Comparison of ENCODE assay signal across 12 cellular contexts in the genomic region with DNA sequence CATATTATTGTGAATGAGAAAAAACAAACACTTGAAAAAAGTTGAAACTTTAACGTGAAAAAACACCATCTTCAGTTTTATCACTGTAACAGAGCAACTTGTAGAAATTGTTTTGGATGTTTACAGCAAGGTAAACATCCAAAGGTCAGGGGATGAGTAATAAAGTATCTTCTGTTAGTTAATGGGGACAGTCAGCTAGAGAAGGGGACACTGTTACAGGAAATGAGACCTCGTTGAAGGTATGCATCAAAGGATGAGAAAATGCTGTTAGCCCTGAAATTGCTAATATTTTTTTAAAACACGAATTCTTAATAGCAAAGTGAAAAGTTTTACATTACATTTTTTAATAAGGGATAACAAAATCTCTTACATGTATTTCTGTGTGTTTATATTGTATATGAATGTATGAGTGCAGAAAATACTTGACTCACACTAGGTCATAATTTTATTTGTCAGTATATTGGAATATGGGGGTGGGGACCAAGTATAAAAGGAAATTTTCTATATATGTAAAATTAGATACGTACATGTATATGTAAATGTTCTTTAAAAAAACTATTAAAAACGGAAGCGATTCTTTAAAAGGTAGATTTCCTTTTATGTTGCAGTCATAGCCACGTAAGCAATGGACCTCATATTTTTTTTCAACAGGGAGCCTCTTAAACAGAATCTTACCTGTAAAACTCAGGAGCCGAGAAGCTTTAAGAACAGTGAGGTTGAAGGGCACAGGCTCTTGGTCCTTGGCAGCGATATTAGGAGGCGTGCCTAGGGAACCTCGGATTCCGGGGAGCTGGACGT. TPM values are rescaled to one million over a fixed set of nuclear protein-coding genes. Genes with fewer than 3 reads are reported as not detected.
DNase-seq lines count a peak whose midpoint lies in the region; ATAC-seq and TF ChIP-seq lines count a peak whose summit lies in the region.
"Had no signal": no experiment of that assay in that cellular context is flagged by ENCODE, and none has a peak within 500 bp of the region (broad histone marks: within the 10 kb centered on the region; RNA-seq: fewer than 3 reads in every experiment).

No MANE protein-coding gene starts in this region.

- DNase-seq in natural killer cell treated with Interleukin-12 subunit alpha and Interleukin-12 subunit beta and Interleukin-15 and Interleukin-18, amount 100 ng/mL, for 72 hours (ENCODE audit: low spot score) = no peak
- DNase-seq in natural killer cell = no peak
- DNase-seq in Karpas-422 = peak; percentile 77
- DNase-seq in activated naive CD8-positive, alpha-beta T cell treated with anti-CD3 and anti-CD28 coated beads for 36 hours = no peak
- no peak for DNase-seq in stimulated activated naive CD8-positive, alpha-beta T cell treated with anti-CD3 and anti-CD28 coated beads, Interleukin-15, amount 100 ng/mL, for 72 hours
- DNase-seq in AG20443 (ENCODE audit: low spot score) = no peak
- no peak for DNase-seq in HCEC 1CT
- DNase-seq: BE2C, esophagus squamous epithelium, NCI-H345 had no signal

- H3K4me3 ChIP-seq in Karpas-422 (ENCODE audit: low read length) = peak overlapping the region; percentile 42

- no peaks in the 10 kb centered on the region for H3K9me3 Mint-ChIP-seq in natural killer cell treated with Interleukin-12 subunit alpha and Interleukin-12 subunit beta and Interleukin-15 and Interleukin-18, amount 100 ng/mL, for 72 hours
- H3K9me3 Mint-ChIP-seq in natural killer cell = no peaks in the 10 kb centered on the region
- H3K9me3 Mint-ChIP-seq in activated naive CD8-positive, alpha-beta T cell treated with anti-CD3 and anti-CD28 coated beads for 36 hours = peaks cover 6% of the 10 kb centered on the region
- H3K9me3 Mint-ChIP-seq in stimulated activated naive CD8-positive, alpha-beta T cell treated with anti-CD3 and anti-CD28 coated beads, Interleukin-15, amount 100 ng/mL, for 72 hours = peaks cover 0 to 5% of the 10 kb centered on the region in 2 donors

- H2AFZ ChIP-seq in Karpas-422 (ENCODE audit: low read length) = no peak overlapping the region

- peaks cover 22% of the 10 kb centered on the region for H3K79me2 ChIP-seq in Karpas-422 (ENCODE audit: low read length)

- TF ChIP-seq CTCF in natural killer cell (IDR thresholded peaks at IDR 0.05) = no peak

- no peak for ATAC-seq in natural killer cell treated with Interleukin-12 subunit alpha and Interleukin-12 subunit beta and Interleukin-15 and Interleukin-18, amount 100 ng/mL, for 72 hours
- ATAC-seq in natural killer cell = no peak
- no peak for ATAC-seq in stimulated activated naive CD8-positive, alpha-beta T cell treated with anti-CD3 and anti-CD28 coated beads, Interleukin-15, amount 100 ng/mL, for 72 hours
- ATAC-seq in GM21390 (IDR thresholded peaks at IDR 0.05; ENCODE audit: unreplicated experiment) = no peak

- H3K4me2 ChIP-seq in Karpas-422 (ENCODE audit: low read depth, low read length, poor library complexity, severe bottlenecking) = peak overlapping the region; percentile 87

- no peaks in the 10 kb centered on the region for H3K9me3 ChIP-seq in Karpas-422 (ENCODE audit: low read length)
- H3K9me3 ChIP-seq: BE2C, esophagus squamous epithelium had no signal

- peak overlapping the region; percentile 37 for H3K4me3 Mint-ChIP-seq in natural killer cell treated with Interleukin-12 subunit alpha and Interleukin-12 subunit beta and Interleukin-15 and Interleukin-18, amount 100 ng/mL, for 72 hours
- H3K4me3 Mint-ChIP-seq in natural killer cell = no peak overlapping the region
- peak overlapping the region; percentile 85 for H3K4me3 Mint-ChIP-seq in activated naive CD8-positive, alpha-beta T cell treated with anti-CD3 and anti-CD28 coated beads for 36 hours
- H3K4me3 Mint-ChIP-seq in stimulated activated naive CD8-positive, alpha-beta T cell treated with anti-CD3 and anti-CD28 coated beads, Interleukin-15, amount 100 ng/mL, for 72 hours = peak overlapping the region; percentile 61 to 93
- H3K4me3 Mint-ChIP-seq: neural crest cell had no signal

- no peaks in the 10 kb centered on the region for H4K20me1 ChIP-seq in Karpas-422 (ENCODE audit: insufficient read depth, low read depth, low read length)

- peaks cover 61% of the 10 kb centered on the region for H3K4me1 ChIP-seq in Karpas-422 (ENCODE audit: low read length)
- H3K4me1 ChIP-seq: BE2C had no signal

- H3K4me1 Mint-ChIP-seq in natural killer cell treated with Interleukin-12 subunit alpha and Interleukin-12 subunit beta and Interleukin-15 and Interleukin-18, amount 100 ng/mL, for 72 hours (ENCODE audit: low read depth in 2 of 2) = peaks cover 30 to 46% of the 10 kb centered on the region in 2 donors
- H3K4me1 Mint-ChIP-seq in natural killer cell = peaks cover 25 to 38% of the 10 kb centered on the region in 2 donors
- peaks cover 59% of the 10 kb centered on the region for H3K4me1 Mint-ChIP-seq in activated naive CD8-positive, alpha-beta T cell treated with anti-CD3 and anti-CD28 coated beads for 36 hours
- H3K4me1 Mint-ChIP-seq in stimulated activated naive CD8-positive, alpha-beta T cell treated with anti-CD3 and anti-CD28 coated beads, Interleukin-15, amount 100 ng/mL, for 72 hours = peaks cover 73% of the 10 kb centered on the region

- H3K36me3 ChIP-seq in Karpas-422 (ENCODE audit: insufficient read depth, low read length) = 0 out of 2 replicates have a peak, but pooled peaks cover 3% of the 10 kb centered on the region
- H3K36me3 ChIP-seq: BE2C had no signal

- H3K27ac ChIP-seq in Karpas-422 (ENCODE audit: low read length) = peak overlapping the region; percentile 92
- H3K27ac ChIP-seq: esophagus squamous epithelium had no signal

- H3K9ac ChIP-seq in Karpas-422 (ENCODE audit: low read length) = peak overlapping the region; percentile 54

- peak overlapping the region; percentile 97 for H3K27ac Mint-ChIP-seq in natural killer cell treated with Interleukin-12 subunit alpha and Interleukin-12 subunit beta and Interleukin-15 and Interleukin-18, amount 100 ng/mL, for 72 hours
- peak overlapping the region in 1 of 2 donors; percentile 34 for H3K27ac Mint-ChIP-seq in natural killer cell
- peak overlapping the region; percentile 95 for H3K27ac Mint-ChIP-seq in activated naive CD8-positive, alpha-beta T cell treated with anti-CD3 and anti-CD28 coated beads for 36 hours
- H3K27ac Mint-ChIP-seq in stimulated activated naive CD8-positive, alpha-beta T cell treated with anti-CD3 and anti-CD28 coated beads, Interleukin-15, amount 100 ng/mL, for 72 hours = peak overlapping the region; percentile 82 to 93

- intact Hi-C loops in natural killer cell (cut with micrococcal nuclease) = no loop called here

- H3K36me3 Mint-ChIP-seq in natural killer cell treated with Interleukin-12 subunit alpha and Interleukin-12 subunit beta and Interleukin-15 and Interleukin-18, amount 100 ng/mL, for 72 hours = peaks cover 30% of the 10 kb centered on the region
- H3K36me3 Mint-ChIP-seq in natural killer cell = no peaks in the 10 kb centered on the region
- H3K36me3 Mint-ChIP-seq in activated naive CD8-positive, alpha-beta T cell treated with anti-CD3 and anti-CD28 coated beads for 36 hours = peaks cover 59% of the 10 kb centered on the region

- no peaks in the 10 kb centered on the region for H3K27me3 Mint-ChIP-seq in natural killer cell treated with Interleukin-12 subunit alpha and Interleukin-12 subunit beta and Interleukin-15 and Interleukin-18, amount 100 ng/mL, for 72 hours
- no peaks in the 10 kb centered on the region for H3K27me3 Mint-ChIP-seq in natural killer cell (ENCODE audit: low read depth in 2 of 2)
- H3K27me3 Mint-ChIP-seq in activated naive CD8-positive, alpha-beta T cell treated with anti-CD3 and anti-CD28 coated beads for 36 hours = no peaks in the 10 kb centered on the region
- no peaks in the 10 kb centered on the region for H3K27me3 Mint-ChIP-seq in stimulated activated naive CD8-positive, alpha-beta T cell treated with anti-CD3 and anti-CD28 coated beads, Interleukin-15, amount 100 ng/mL, for 72 hours

- no peaks in the 10 kb centered on the region for H3K27me3 ChIP-seq in Karpas-422 (ENCODE audit: low read length)
- H3K27me3 ChIP-seq: BE2C, esophagus squamous epithelium had no signal

- no peaks in the 10 kb centered on the region for H3K9me2 ChIP-seq in Karpas-422 (replicated peaks; ENCODE audit: insufficient read depth, low read length)

RNA-seq across cellular contexts. Expression of gene RHBDD1, which starts 3.1 kb away (rescaled TPM):
- total RNA-seq in natural killer cell treated with Interleukin-12 subunit alpha and Interleukin-12 subunit beta and Interleukin-15 and Interleukin-18, amount 100 ng/mL, for 72 hours = 10 to 100 TPM; 40.1 to 43.3 TPM
- 10 to 100 TPM; 33.7 to 49.7 (median 47.7) TPM for total RNA-seq in natural killer cell
- total RNA-seq in Karpas-422 (2014; rRNA removed; shearing (Covaris generic); ENCODE audit: low replicate concordance) = 35.6 and 74.9 TPM in 2 replicates
- total RNA-seq in activated naive CD8-positive, alpha-beta T cell treated with anti-CD3 and anti-CD28 coated beads for 36 hours = 10 to 100 TPM; 29.1 to 35.0 TPM

RNA-seq across cellular contexts. Expression of gene IRS1, which starts 39.3 kb away (rescaled TPM):
- total RNA-seq in natural killer cell treated with Interleukin-12 subunit alpha and Interleukin-12 subunit beta and Interleukin-15 and Interleukin-18, amount 100 ng/mL, for 72 hours = under 1 TPM; 0.21 to 0.39 TPM
- total RNA-seq in natural killer cell = under 1 TPM; 0.09 to 0.55 (median 0.36) TPM
- 3.5 and 3.9 TPM in 2 replicates for total RNA-seq in Karpas-422 (2014; rRNA removed; shearing (Covaris generic); ENCODE audit: low replicate concordance)
- total RNA-seq in activated naive CD8-positive, alpha-beta T cell treated with anti-CD3 and anti-CD28 coated beads for 36 hours = 1 to 10 TPM; 4.4 to 5.1 TPM
